Comparison of ENCODE assay signal across 8 cellular contexts in genomic region chr3:127822836-127823589, GRCh38.
DNase-seq lines count a peak whose midpoint lies in the region; ATAC-seq and TF ChIP-seq lines count a peak whose summit lies in the region.

No MANE protein-coding gene starts in this region.

- H3K36me3 ChIP-seq in brain microvascular endothelial cell (replicated peaks), result peaks cover 2% of the 10 kb centered on the region

- ATAC-seq in HG03139 (IDR thresholded peaks at IDR 0.05; ENCODE audit: unreplicated experiment), result no peak

- H3K4me3 ChIP-seq in brain microvascular endothelial cell (ENCODE audit: low read depth, low read length) (peak overlapping the region; percentile 76), skin epidermis (peak overlapping the region; percentile 51 to 83 (median 65))

- H3K27ac ChIP-seq in brain microvascular endothelial cell (peak overlapping the region; percentile 12), skin epidermis (peak overlapping the region; percentile 3 to 90 (median 81))

- in situ Hi-C loops in brain microvascular endothelial cell (cut with HindIII; ENCODE audit: low pct_ligation_motif_present, low sequenced_read_pairs), result no loop called here

- peak; percentile 56 for TF ChIP-seq POLR2A in GM19099 (IDR thresholded peaks at IDR 0.05; ENCODE audit: extremely low read depth, insufficient read length, low read depth)

- TF ChIP-seq CTCF in LNCAP (IDR thresholded peaks at IDR 0.05) (0 out of 2 replicates have a peak, but pooled peaks have one; percentile 7), brain microvascular endothelial cell (IDR thresholded peaks at IDR 0.05; ENCODE audit: low read depth, low read length, missing control alignments) (no peak)

- H3K27me3 ChIP-seq in brain microvascular endothelial cell (replicated peaks), result no peaks in the 10 kb centered on the region

- DNase-seq in COLO668 (lab: John Stamatoyannopoulos, UW; ENCODE audit: unreplicated experiment) (peak; percentile 60), brain microvascular endothelial cell (no peak), iPS-NIHi11 (ENCODE audit: low spot score) (peak; percentile 56), DMS153 treated with DMSO at 0.1 percent for 48 hours (lab: John Stamatoyannopoulos, UW; ENCODE audit: unreplicated experiment) (no peak)

Comparison
In these comparisons a context has a peak if more than half of its experiments do, and no peak if none do; other contexts are left out.
1. DNase-seq: peak in COLO668 (single experiment) and iPS-NIHi11 (single experiment); none in brain microvascular endothelial cell (single experiment) and DMS153 treated with DMSO at 0.1 percent for 48 hours (single experiment).